Comparison of ENCODE assay signal across 24 cellular contexts in the genomic region with DNA sequence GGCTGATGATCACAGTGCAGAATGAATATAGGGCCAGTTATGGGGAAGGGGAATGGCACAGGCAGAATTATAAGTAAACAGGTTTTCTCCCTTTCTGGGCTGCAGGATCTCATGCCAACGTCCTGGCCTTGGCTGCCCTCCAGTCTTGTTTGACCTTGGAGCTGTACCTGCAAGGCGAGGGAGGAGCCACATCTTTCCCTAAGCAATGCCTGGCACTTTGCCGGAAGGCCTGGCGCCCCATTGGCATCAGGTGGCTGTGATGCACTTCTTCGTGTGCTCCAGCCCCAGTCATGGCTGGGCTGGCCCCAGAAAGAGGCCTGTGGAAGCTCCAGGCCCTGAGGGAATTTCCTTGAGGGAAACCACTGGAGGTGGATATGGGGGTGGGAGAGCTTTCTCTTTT. TPM values are rescaled to one million over a fixed set of nuclear protein-coding genes. Genes with fewer than 3 reads are reported as not detected.
DNase-seq lines count a peak whose midpoint lies in the region; ATAC-seq, FAIRE-seq and TF ChIP-seq lines count a peak whose summit lies in the region.
"Had no signal": no experiment of that assay in that cellular context is flagged by ENCODE, and none has a peak within 500 bp of the region (broad histone marks: within the 10 kb centered on the region; RNA-seq: fewer than 3 reads in every experiment).

No MANE protein-coding gene starts in this region.

- H3K9me3 ChIP-seq in left lung = no peaks in the 10 kb centered on the region
- H3K9me3 ChIP-seq in small intestine (ENCODE audit: control insufficient read depth, low read depth) = no peaks in the 10 kb centered on the region
- H3K9me3 ChIP-seq: right atrium auricular region, SJSA1 had no signal

- no peaks in the 10 kb centered on the region for H3K9me3 Mint-ChIP-seq in Calu3 (ENCODE audit: low read depth, unreplicated experiment)

- no peak overlapping the region for H3K27ac Mint-ChIP-seq in Calu3 (ENCODE audit: unreplicated experiment)

- no peaks in the 10 kb centered on the region for H3K36me3 Mint-ChIP-seq in Calu3 (ENCODE audit: insufficient read depth, unreplicated experiment)

- FAIRE-seq in small intestine (lab: Jason Lieb, UNC) = no peak
- FAIRE-seq: HTR-8/SVneo, urothelium cell line had no signal

- H3K4me3 ChIP-seq in left lung = no peak overlapping the region
- H3K4me3 ChIP-seq in small intestine (ENCODE audit: low read depth in 1 of 2, low read length in 2 of 2) = no peak overlapping the region
- H3K4me3 ChIP-seq: right atrium auricular region, SJSA1 had no signal

- H3K36me3 ChIP-seq in left lung (no peaks in the 10 kb centered on the region), small intestine (ENCODE audit: control insufficient read depth in 2 of 2, insufficient read depth in 2 of 2, low read length in 2 of 2) (no peaks in the 10 kb centered on the region)
- H3K36me3 ChIP-seq: right atrium auricular region, SJSA1 had no signal

- DNase-seq in Calu3 (peak; percentile 31), left lung (peak; percentile 73 to 80), small intestine (peak; percentile 92), GM03348 (ENCODE audit: low spot score) (no peak), NCI-H82 treated with DMSO at 0.1 percent for 48 hours (lab: John Stamatoyannopoulos, UW; ENCODE audit: unreplicated experiment) (no peak), pons (ENCODE audit: low spot score) (no peak)
- DNase-seq: activated CD4-positive, alpha-beta T cell treated with anti-CD3 and anti-CD28 coated beads for 4 hours; activated naive CD4-positive, alpha-beta T cell treated with anti-CD3 and anti-CD28 coated beads, Interleukin-2, amount 50 U/mL, for 16 hours; aorta; central memory CD4-positive, alpha-beta T cell; DMS153; foreskin fibroblast; HCEC 1CT; NCI-H1048; NCI-H446; nucleus accumbens; stimulated activated CD4-positive, alpha-beta T cell treated with anti-CD3 and anti-CD28 coated beads, Interleukin-12 subunit alpha, Interleukin-12 subunit beta, amount 100 ng/mL, for 4 hours; T-helper 1 cell had no signal

- H3K27ac ChIP-seq in VCaP (peak overlapping the region; percentile 87), left lung (no peak overlapping the region), small intestine (ENCODE audit: low read depth in 1 of 2, low read length in 1 of 2) (no peak overlapping the region)
- H3K27ac ChIP-seq: right atrium auricular region, SJSA1 had no signal

- 8 to 56% (median 29%) methylated on average over 5 of the region's 5 CpGs for whole genome bisulfite sequencing in small intestine, 3 donors

- TF ChIP-seq CTCF in Calu3 (IDR thresholded peaks at IDR 0.05; ENCODE audit: unreplicated experiment) = no peak
- no peak for TF ChIP-seq CTCF in VCaP (conservative IDR thresholded peaks at IDR 0.05)
- TF ChIP-seq CTCF in left lung (IDR thresholded peaks at IDR 0.05) = no peak

- intact Hi-C loops in Calu3 (cut with micrococcal nuclease; ENCODE audit: unreplicated experiment) = loop anchor here (5.0 kb wide), 1 partner anchor 114 kb away; no protein-coding TSS in a partner anchor
- intact Hi-C loops in left lung (cut with DNase I) = no loop called here

- H3K4me1 ChIP-seq in left lung = peaks cover 0 to 11% of the 10 kb centered on the region in 2 donors
- no peaks in the 10 kb centered on the region for H3K4me1 ChIP-seq in small intestine (ENCODE audit: control insufficient read depth in 2 of 2, insufficient read depth in 1 of 2, low read depth in 1 of 2, low read length in 1 of 2)
- H3K4me1 ChIP-seq: right atrium auricular region, SJSA1 had no signal

- peaks cover 33% of the 10 kb centered on the region for H3K4me1 Mint-ChIP-seq in Calu3 (ENCODE audit: low read depth, unreplicated experiment)

- CTCF ChIA-PET in Calu3 (lab: Charles Lee) = interaction anchor here (1.3 kb wide), 1 partner anchor 158 kb away, joined by 3 read pairs; no protein-coding TSS in a partner anchor

- ATAC-seq in left lung = peak; percentile 82
- ATAC-seq in GM21825 (IDR thresholded peaks at IDR 0.05; ENCODE audit: unreplicated experiment) = no peak

- no peak overlapping the region for H3K4me3 Mint-ChIP-seq in Calu3 (ENCODE audit: low read depth, unreplicated experiment)

- H3K27me3 ChIP-seq in left lung = no peaks in the 10 kb centered on the region
- H3K27me3 ChIP-seq in small intestine (ENCODE audit: control insufficient read depth in 2 of 2, insufficient read depth in 2 of 2, low read length in 2 of 2) = no peaks in the 10 kb centered on the region
- H3K27me3 ChIP-seq: right atrium auricular region, SJSA1 had no signal

- no TSS peak for BruUV-seq in Calu3 (replicated peaks; lab: Mats Ljungman, UMichigan)

- H3K27me3 Mint-ChIP-seq in Calu3 (ENCODE audit: unreplicated experiment) = no peaks in the 10 kb centered on the region

RNA-seq across cellular contexts. Expression of a gene that starts 16.7 kb away (rescaled TPM):
- total RNA-seq in Calu3 (2022) (13.4 and 25.0 TPM in 2 replicates), left lung (10 to 100 TPM; 25.5 to 29.1 TPM)
- 100 to 1,000 TPM in 2 of 3 donors, 10 to 100 TPM in 1; 46.3 to 138 (median 125) TPM for polyA plus RNA-seq in small intestine

Comparison
In these comparisons a context has a peak if more than half of its experiments do, and no peak if none do; other contexts are left out.
1. DNase-seq: peak in Calu3 (single experiment), left lung (2 of 2) and small intestine (single experiment); none in GM03348 (single experiment), NCI-H82 treated with DMSO at 0.1 percent for 48 hours (single experiment) and pons (single experiment).